ENCODE assay signal across 32 cellular contexts in the genomic region with DNA sequence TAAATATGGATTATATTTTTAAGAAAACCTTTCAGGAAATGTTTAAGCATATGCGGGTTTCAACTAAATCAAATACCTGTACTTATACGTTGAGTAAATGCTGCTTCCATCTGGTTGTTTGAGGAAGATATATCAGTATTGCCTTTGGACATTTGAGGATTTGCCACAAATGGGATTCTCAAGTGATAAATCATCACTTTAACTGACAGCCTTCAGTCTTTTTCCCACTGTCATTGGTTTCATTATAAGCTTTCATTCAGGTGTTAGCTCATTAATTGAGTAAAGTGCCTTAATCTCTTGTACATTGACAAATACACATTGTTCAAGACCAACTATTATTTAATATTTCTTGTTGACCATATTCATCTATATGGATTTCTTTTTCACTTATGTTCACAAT.
DNase-seq lines count a peak whose midpoint lies in the region; ATAC-seq, FAIRE-seq and TF ChIP-seq lines count a peak whose summit lies in the region.
"Had no signal": no experiment of that assay in that cellular context is flagged by ENCODE, and none has a peak within 500 bp of the region (broad histone marks: within the 10 kb centered on the region; RNA-seq: fewer than 3 reads in every experiment).

No MANE protein-coding gene starts in this region.

- H4K20me1 ChIP-seq in K562 (replicated peaks; ENCODE audit: control insufficient read depth, insufficient read depth, low read length): no peaks in the 10 kb centered on the region
- H4K20me1 ChIP-seq: BLaER1; BLaER1 treated with 17β-estradiol and CSF1 and Interleukin-3, amounts not matched to agents 10 nM and 100 nM had no signal

- H3K9me3 ChIP-seq in K562 (replicated peaks; ENCODE audit: control insufficient read depth, insufficient read depth, low read depth, low read length): no peaks in the 10 kb centered on the region
- H3K9me3 ChIP-seq: A549; BE2C; BLaER1; BLaER1 treated with 17β-estradiol and CSF1 and Interleukin-3, amounts not matched to agents 10 nM and 100 nM; Caco-2 had no signal

- 2% methylated on average over 2 of the region's 2 CpGs for WGBS in K562 (ENCODE audit: insufficient coverage, low coverage, missing lambda C conversion rate)

- no peak overlapping the region for H3K9ac ChIP-seq in K562 (ENCODE audit: insufficient read depth in 1 of 2, low read depth in 2 of 2, low read length in 2 of 2)
- H3K9ac ChIP-seq: BLaER1; BLaER1 treated with 17β-estradiol and CSF1 and Interleukin-3, amounts not matched to agents 10 nM and 100 nM had no signal

- POLR2A ChIA-PET in K562 (lab: Yijun Ruan, JAX): interaction anchor here (0.6 to 0.7 kb wide), 2 partner anchors 341 to 1095 kb away, joined by 3 read pairs; no protein-coding TSS in a partner anchor

- H3K4me3 Mint-ChIP-seq in activated T-helper 2 cell treated with anti-CD3 and anti-CD28 coated beads, Interferon-gamma antibody, Interleukin-2, Interleukin-4, amounts not matched to agents 10 μg/mL and 5 μg/mL and 100 μg/mL, durations not matched to agents 14 hours and 24 hours and 36 hours (ENCODE audit: low read depth): no peak overlapping the region
- H3K4me3 Mint-ChIP-seq: B cell; CD14-positive monocyte; CD4-positive, alpha-beta memory T cell; CD4-positive, alpha-beta T cell; CD4-positive, CD25-positive, alpha-beta regulatory T cell; CD8-positive, alpha-beta memory T cell; CD8-positive, alpha-beta T cell had no signal

- H3K27me3 ChIP-seq in K562 (ENCODE audit: control insufficient read depth in 2 of 2, insufficient read depth in 2 of 2, low read length in 2 of 2): peaks cover 8 to 11% of the 10 kb centered on the region in 2 experiments
- H3K27me3 ChIP-seq: BE2C; BLaER1; BLaER1 treated with 17β-estradiol and CSF1 and Interleukin-3, amounts not matched to agents 10 nM and 100 nM had no signal

- H3K27ac ChIP-seq in K562 (ENCODE audit: extremely low read depth, low read depth, low read length): no peak overlapping the region
- H3K27ac ChIP-seq: 22Rv1; A549; BLaER1; BLaER1 treated with 17β-estradiol and CSF1 and Interleukin-3, amounts not matched to agents 10 nM and 100 nM; C4-2B had no signal

- H2AFZ ChIP-seq in K562 (ENCODE audit: low read depth, low read length): no peak overlapping the region

- TF ChIP-seq POLR2A in K562 (conservative IDR thresholded peaks at IDR 0.05): no peak

- DNase-seq in D721Med (ENCODE audit: insufficient read length, low spot score) (no peak), K562 (ENCODE audit: extremely low read depth in 1 of 4, low spot score in 3 of 4) (no peak), posterior vena cava (ENCODE audit: low spot score) (no peak)
- no peak for DNase-seq in activated T-helper 2 cell treated with anti-CD3 and anti-CD28 coated beads, Interferon-gamma antibody, Interleukin-2, Interleukin-4, amounts not matched to agents 10 μg/mL and 5 μg/mL and 100 μg/mL, durations not matched to agents 14 hours and 24 hours and 36 hours (ENCODE audit: low spot score)
- DNase-seq: 8988T; ACHN; AML-193; BE2C; C1 segment of cervical spinal cord; Caco-2; Calu3; CD4-positive, alpha-beta memory T cell; CD4-positive, alpha-beta T cell; CD4-positive, CD25-positive, alpha-beta regulatory T cell; CD8-positive, alpha-beta memory T cell; CD8-positive, alpha-beta T cell; COR-L47; DMS 273 treated with DMSO at 0.1 percent for 48 hours; DMS153; DMS53; DMS79; DMS79 treated with DMSO at 0.1 percent for 48 hours; DND-41; EL had no signal

- no peaks in the 10 kb centered on the region for H3K36me3 ChIP-seq in K562 (ENCODE audit: control insufficient read depth, insufficient read depth, low read length)
- H3K36me3 ChIP-seq: BE2C; BLaER1; BLaER1 treated with 17β-estradiol and CSF1 and Interleukin-3, amounts not matched to agents 10 nM and 100 nM had no signal

- no peaks in the 10 kb centered on the region for H3K4me1 Mint-ChIP-seq in activated T-helper 2 cell treated with anti-CD3 and anti-CD28 coated beads, Interferon-gamma antibody, Interleukin-2, Interleukin-4, amounts not matched to agents 10 μg/mL and 5 μg/mL and 100 μg/mL, durations not matched to agents 14 hours and 24 hours and 36 hours (ENCODE audit: low read depth)
- H3K4me1 Mint-ChIP-seq: CD14-positive monocyte; CD4-positive, alpha-beta memory T cell; CD4-positive, CD25-positive, alpha-beta regulatory T cell; CD8-positive, alpha-beta memory T cell had no signal

- CTCF ChIA-PET in K562 (lab: Yijun Ruan, JAX; ENCODE audit: low intra/inter-chr PET ratio): no interaction called here

- H3K36me3 Mint-ChIP-seq in activated T-helper 2 cell treated with anti-CD3 and anti-CD28 coated beads, Interferon-gamma antibody, Interleukin-2, Interleukin-4, amounts not matched to agents 10 μg/mL and 5 μg/mL and 100 μg/mL, durations not matched to agents 14 hours and 24 hours and 36 hours (ENCODE audit: low read depth): no peaks in the 10 kb centered on the region
- H3K36me3 Mint-ChIP-seq: CD14-positive monocyte; CD4-positive, alpha-beta memory T cell; CD4-positive, CD25-positive, alpha-beta regulatory T cell; CD8-positive, alpha-beta memory T cell; CD8-positive, alpha-beta T cell had no signal

- in situ Hi-C loops in K562 (cut with MboI): no loop called here

- H3K27ac Mint-ChIP-seq in activated T-helper 2 cell treated with anti-CD3 and anti-CD28 coated beads, Interferon-gamma antibody, Interleukin-2, Interleukin-4, amounts not matched to agents 10 μg/mL and 5 μg/mL and 100 μg/mL, durations not matched to agents 14 hours and 24 hours and 36 hours: no peak overlapping the region
- H3K27ac Mint-ChIP-seq: B cell; CD14-positive monocyte; CD4-positive, alpha-beta memory T cell; CD4-positive, alpha-beta T cell; CD4-positive, CD25-positive, alpha-beta regulatory T cell; CD8-positive, alpha-beta memory T cell; CD8-positive, alpha-beta T cell had no signal

- no peak for TF ChIP-seq RAD21 in K562 (CRISPR knock-in tag; conservative IDR thresholded peaks at IDR 0.05 in 1 of 2, IDR thresholded peaks at IDR 0.05 in 1 of 2)

- H3K79me2 ChIP-seq in K562 (ENCODE audit: control insufficient read depth, insufficient read depth, low read length): no peaks in the 10 kb centered on the region

- no peak overlapping the region for H3K4me3 ChIP-seq in K562
- H3K4me3 ChIP-seq: A549; BLaER1; BLaER1 treated with 17β-estradiol and CSF1 and Interleukin-3, amounts not matched to agents 10 nM and 100 nM had no signal

- H3K9me3 Mint-ChIP-seq in activated T-helper 2 cell treated with anti-CD3 and anti-CD28 coated beads, Interferon-gamma antibody, Interleukin-2, Interleukin-4, amounts not matched to agents 10 μg/mL and 5 μg/mL and 100 μg/mL, durations not matched to agents 14 hours and 24 hours and 36 hours: no peaks in the 10 kb centered on the region
- H3K9me3 Mint-ChIP-seq: CD4-positive, alpha-beta T cell; CD8-positive, alpha-beta memory T cell; CD8-positive, alpha-beta T cell had no signal

- no peak for TF ChIP-seq EP300 in K562 (IDR thresholded peaks at IDR 0.05; ENCODE audit: low read length)

- no peak overlapping the region for H3K4me2 ChIP-seq in K562 (ENCODE audit: insufficient read depth, low read length)
- H3K4me2 ChIP-seq: A549; BLaER1; BLaER1 treated with 17β-estradiol and CSF1 and Interleukin-3, amounts not matched to agents 10 nM and 100 nM had no signal

- H3K4me1 ChIP-seq in K562 (replicated peaks in 1 of 2; ENCODE audit: control insufficient read depth in 2 of 2, insufficient read depth in 2 of 2, low read length in 2 of 2): no peaks in the 10 kb centered on the region
- H3K4me1 ChIP-seq: A549; BE2C; BLaER1; BLaER1 treated with 17β-estradiol and CSF1 and Interleukin-3, amounts not matched to agents 10 nM and 100 nM; Caco-2 had no signal

- H3K9me1 ChIP-seq in K562 (ENCODE audit: control insufficient read depth, insufficient read depth, low read length): no peaks in the 10 kb centered on the region

- ATAC-seq in K562: no peak
- ATAC-seq: A549; CD8-positive, alpha-beta T cell had no signal

- FAIRE-seq in D721Med (lab: Jason Lieb, UNC): peak; percentile 29
- FAIRE-seq in K562 (lab: Jason Lieb, UNC): no peak
- FAIRE-seq: A204.1, A549 had no signal

- intact Hi-C loops in K562 (cut with micrococcal nuclease): no loop called here
- intact Hi-C loops in posterior vena cava (cut with DNase I): no loop called here
- intact Hi-C loops in activated T-helper 2 cell treated with anti-CD3 and anti-CD28 coated beads, Interferon-gamma antibody, Interleukin-2, Interleukin-4, amounts not matched to agents 10 μg/mL and 5 μg/mL and 100 μg/mL, durations not matched to agents 14 hours and 24 hours and 36 hours (cut with micrococcal nuclease): no loop called here

- H3K27me3 Mint-ChIP-seq in activated T-helper 2 cell treated with anti-CD3 and anti-CD28 coated beads, Interferon-gamma antibody, Interleukin-2, Interleukin-4, amounts not matched to agents 10 μg/mL and 5 μg/mL and 100 μg/mL, durations not matched to agents 14 hours and 24 hours and 36 hours (ENCODE audit: low read depth): peaks cover 2% of the 10 kb centered on the region

- no TSS peak for BruUV-seq in K562 (replicated peaks; lab: Mats Ljungman, UMichigan)

- TF ChIP-seq CTCF in D721Med (IDR thresholded peaks at IDR 0.05; ENCODE audit: insufficient read depth, missing control alignments): no peak
- no peak for TF ChIP-seq CTCF in K562 (IDR thresholded peaks at IDR 0.05 in 2 of 3, conservative IDR thresholded peaks at IDR 0.05 in 1 of 3; ENCODE audit: insufficient read depth in 2 of 3, low read depth in 1 of 3, low read length in 3 of 3)

TF ChIP-seq in K562, 482 proteins besides CTCF, POLR2A, EP300 and RAD21:
- no peak for TF ChIP-seq CBX2 (IDR thresholded peaks at IDR 0.05; ENCODE audit: insufficient read depth, low read length, poor library complexity, severe bottlenecking)
- TF ChIP-seq, protein P1, sequence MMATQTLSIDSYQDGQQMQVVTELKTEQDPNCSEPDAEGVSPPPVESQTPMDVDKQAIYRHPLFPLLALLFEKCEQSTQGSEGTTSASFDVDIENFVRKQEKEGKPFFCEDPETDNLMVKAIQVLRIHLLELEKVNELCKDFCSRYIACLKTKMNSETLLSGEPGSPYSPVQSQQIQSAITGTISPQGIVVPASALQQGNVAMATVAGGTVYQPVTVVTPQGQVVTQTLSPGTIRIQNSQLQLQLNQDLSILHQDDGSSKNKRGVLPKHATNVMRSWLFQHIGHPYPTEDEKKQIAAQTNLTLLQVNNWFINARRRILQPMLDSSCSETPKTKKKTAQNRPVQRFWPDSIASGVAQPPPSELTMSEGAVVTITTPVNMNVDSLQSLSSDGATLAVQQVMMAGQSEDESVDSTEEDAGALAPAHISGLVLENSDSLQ (IDR thresholded peaks at IDR 0.05): peak; percentile 64
- TF ChIP-seq MEIS2 (IDR thresholded peaks at IDR 0.05; ENCODE audit: partially characterized antibody): peak; percentile 52
- no peak for TF ChIP-seq ZSCAN29 (IDR thresholded peaks at IDR 0.05)
- no peak for TF ChIP-seq MAZ (CRISPR knock-in tag; conservative IDR thresholded peaks at IDR 0.05 in 1 of 2, IDR thresholded peaks at IDR 0.05 in 1 of 2)
TF ChIP-seq in K562: peak in this region for 2.
